Comparison of ENCODE assay signal across 9 cellular contexts in genomic region chr10:6151087-6151977, GRCh38. TPM values are rescaled to one million over a fixed set of nuclear protein-coding genes. Genes with fewer than 3 reads are reported as not detected.
DNase-seq lines count a peak whose midpoint lies in the region; ATAC-seq and TF ChIP-seq lines count a peak whose summit lies in the region.
"Had no signal": no experiment of that assay in that cellular context is flagged by ENCODE, and none has a peak within 500 bp of the region (broad histone marks: within the 10 kb centered on the region; RNA-seq: fewer than 3 reads in every experiment).

No MANE protein-coding gene starts in this region.

- peak overlapping the region; percentile 61; the same call in 1 of the 2 replicates for H3K4me2 ChIP-seq in GM23338
- no peak overlapping the region for H3K4me2 ChIP-seq in neural progenitor cell

- TF ChIP-seq CTCF in GM23338 (conservative IDR thresholded peaks at IDR 0.05; ENCODE audit: low read depth in 2 of 2) (peak; percentile 71 to 81), LNCaP clone FGC (IDR thresholded peaks at IDR 0.05; ENCODE audit: control insufficient read depth, extremely low read depth, insufficient read depth) (peak; percentile 62), foreskin fibroblast (IDR thresholded peaks at IDR 0.05; ENCODE audit: low read depth, low read length) (peak; percentile 78), neural progenitor cell (IDR thresholded peaks at IDR 0.05) (peak; percentile 70)

- H3F3A ChIP-seq in GM23338 (replicated peaks; ENCODE audit: low read depth) = peaks cover 6% of the 10 kb centered on the region; the same call in 1 of the 2 replicates
- H3F3A ChIP-seq in neural progenitor cell (ENCODE audit: low read depth) = peaks cover 10% of the 10 kb centered on the region

- H3K79me2 ChIP-seq in GM23338 (replicated peaks; ENCODE audit: insufficient read depth) (peaks cover 22% of the 10 kb centered on the region; the same call in 1 of the 2 replicates), neural progenitor cell (ENCODE audit: low read depth) (peaks cover 3% of the 10 kb centered on the region)

- H3K9ac ChIP-seq in neural progenitor cell = no peak overlapping the region

- H3K9me2 ChIP-seq in GM23338 (ENCODE audit: insufficient read depth) = no peaks in the 10 kb centered on the region

- ATAC-seq in GM23338 = peak; percentile 92

- no peaks in the 10 kb centered on the region for H3K9me3 Mint-ChIP-seq in GM23338
- H3K9me3 Mint-ChIP-seq in neural progenitor cell = peaks cover 9% of the 10 kb centered on the region

- peak overlapping the region; percentile 45 for H3K4me3 Mint-ChIP-seq in GM23338
- no peak overlapping the region for H3K4me3 Mint-ChIP-seq in neural progenitor cell

- peak; percentile 50 for DNase-seq in NCI-H82 (lab: John Stamatoyannopoulos, UW)
- no peak for DNase-seq in NCI-H82 treated with DMSO at 0.1 percent for 48 hours (lab: John Stamatoyannopoulos, UW; ENCODE audit: unreplicated experiment)
- peak; percentile 91 for DNase-seq in GM23338 (ENCODE audit: low spot score)
- DNase-seq in LNCaP clone FGC (ENCODE audit: low read depth) = no peak
- peak; percentile 62 to 65 for DNase-seq in activated T-cell treated with anti-CD3 and anti-CD28 coated beads, Interleukin-2, amount 50 U/mL, for 48 hours
- peak; percentile 57 to 81 for DNase-seq in foreskin fibroblast
- DNase-seq in neural progenitor cell (ENCODE audit: low spot score) = peak; percentile 80
- no peak for DNase-seq in T-helper 9 cell
- DNase-seq: DND-41 had no signal

- H3K27me3 ChIP-seq in GM23338 (ENCODE audit: insufficient read depth) (no peaks in the 10 kb centered on the region), neural progenitor cell (peaks cover 3% of the 10 kb centered on the region)

- H3K4me3 ChIP-seq in GM23338 (no peak overlapping the region; the same call in 1 of the 2 replicates), LNCaP clone FGC (ENCODE audit: low read depth, low read length) (no peak overlapping the region), foreskin fibroblast (ENCODE audit: low read depth in 1 of 2, low read length in 2 of 2) (no peak overlapping the region), neural progenitor cell (no peak overlapping the region)

- H3K27ac Mint-ChIP-seq in GM23338 = peak overlapping the region; percentile 42; the same call in 1 of the 2 replicates
- H3K27ac Mint-ChIP-seq in neural progenitor cell = peak overlapping the region; percentile 92

- H3K27me3 Mint-ChIP-seq in GM23338 (ENCODE audit: insufficient read depth, low read depth, poor library complexity) (peaks cover 28% of the 10 kb centered on the region), neural progenitor cell (ENCODE audit: insufficient read depth, low read depth) (peaks cover 9% of the 10 kb centered on the region)

- H3K4me1 Mint-ChIP-seq in GM23338 = peaks cover 21% of the 10 kb centered on the region
- H3K4me1 Mint-ChIP-seq in neural progenitor cell = peaks cover 23% of the 10 kb centered on the region

- H4K20me1 ChIP-seq in GM23338 (replicated peaks; ENCODE audit: insufficient read depth) (peaks cover 19% of the 10 kb centered on the region), neural progenitor cell (ENCODE audit: low read depth) (peaks cover 40% of the 10 kb centered on the region)

- H3K27ac ChIP-seq in GM23338 (ENCODE audit: low read depth) (no peak overlapping the region), neural progenitor cell (no peak overlapping the region)

- H3K4me1 ChIP-seq in GM23338 (ENCODE audit: insufficient read depth) = peaks cover 25% of the 10 kb centered on the region
- H3K4me1 ChIP-seq in neural progenitor cell = peaks cover 2% of the 10 kb centered on the region

- H2AFZ ChIP-seq in GM23338 (no peak overlapping the region), neural progenitor cell (replicated peaks) (no peak overlapping the region)

- H3K36me3 Mint-ChIP-seq in GM23338 (ENCODE audit: low read depth) = peaks cover 3% of the 10 kb centered on the region; the same call in 1 of the 3 replicates
- H3K36me3 Mint-ChIP-seq in neural progenitor cell = peaks cover 20% of the 10 kb centered on the region

- H3K9me3 ChIP-seq in neural progenitor cell (ENCODE audit: low read depth) = no peaks in the 10 kb centered on the region

- H3K36me3 ChIP-seq in GM23338 (ENCODE audit: insufficient read depth) (no peaks in the 10 kb centered on the region; the same call in 1 of the 2 replicates), neural progenitor cell (no peaks in the 10 kb centered on the region)

TF ChIP-seq in GM23338, 12 proteins besides CTCF, POLR2A, EP300 and RAD21:
- TF ChIP-seq CREB1 (CRISPR knock-in tag; IDR thresholded peaks at IDR 0.05; ENCODE audit: low read depth) = 0 out of 2 replicates have a peak, but pooled peaks have one; percentile 22
- TF ChIP-seq ZNF114 (CRISPR knock-in tag; IDR thresholded peaks at IDR 0.05) = no peak

RNA-seq across cellular contexts. Expression of gene PFKFB3, which starts 51.4 kb away (rescaled TPM):
- total RNA-seq in GM23338 (2014; rRNA removed; shearing (Covaris generic)) = 16.4 and 26.8 TPM in 2 replicates
- 9.5 and 11.4 TPM in 2 replicates for polyA plus RNA-seq in GM23338 (2016; fragmentation: Nextera tagmentation; extraction: Ambion mirVana)
- 28.8 and 52.2 TPM in 2 replicates for total RNA-seq in neural progenitor cell (ENCODE audit: low replicate concordance)

Comparison
In these comparisons a context has a peak if more than half of its experiments do, and no peak if none do; other contexts are left out.
1. DNase-seq: peak in NCI-H82 (single experiment), GM23338 (single experiment), activated T-cell treated with anti-CD3 and anti-CD28 coated beads, Interleukin-2, amount 50 U/mL, for 48 hours (2 of 2), foreskin fibroblast (2 of 2) and neural progenitor cell (single experiment); none in NCI-H82 treated with DMSO at 0.1 percent for 48 hours (single experiment), LNCaP clone FGC (single experiment) and T-helper 9 cell (single experiment).
2. Peak in every context shown above with its lines, with median percentiles within 50 percentile points of each other: CTCF ChIP-seq.